Comparison of ENCODE assay signal across 34 cellular contexts in genomic region chr16:4753227-4753626, GRCh38. TPM values are rescaled to one million over a fixed set of nuclear protein-coding genes. Genes with fewer than 3 reads are reported as not detected.
"Had no signal": no experiment of that assay in that cellular context is flagged by ENCODE, and none has a peak within 500 bp of the region (broad histone marks: within the 10 kb centered on the region; RNA-seq: fewer than 3 reads in every experiment).

No MANE protein-coding gene starts in this region.

- H3K4me2 ChIP-seq: smooth muscle cell had no signal

- H3K27me3 ChIP-seq: neutrophil, pancreas, right atrium auricular region, spleen, stomach, tibial nerve, upper lobe of right lung, uterus had no signal

- H3K9me3 ChIP-seq: neutrophil, pancreas, prostate gland, stomach, tibial nerve, upper lobe of right lung, uterus had no signal

- FAIRE-seq: pancreas had no signal

- ATAC-seq: naive thymus-derived CD8-positive, alpha-beta T cell; natural killer cell treated with Interleukin-12 subunit alpha and Interleukin-12 subunit beta and Interleukin-15 and Interleukin-18, amount 100 ng/mL, for 72 hours; pancreas; sciatic nerve; stimulated activated effector memory CD8-positive, alpha-beta T cell treated with anti-CD3 and anti-CD28 coated beads, Interleukin-12 subunit alpha, Interleukin-12 subunit beta, amount 100 ng/mL, for 72 hours; stimulated activated naive B cell treated with anti-CD40 and anti-IgM and Interleukin-4, amounts not matched to agents 10 μg/mL and 1 μg/mL and 100 μg/mL, for 72 hours; upper lobe of right lung had no signal

- H3K27ac ChIP-seq: neutrophil, pancreas, prostate gland, right atrium auricular region, skin epidermis, spleen, stomach, tibial nerve, upper lobe of right lung, uterus had no signal

- H3K4me1 ChIP-seq: pancreas, prostate gland, right atrium auricular region, stomach, tibial nerve, upper lobe of right lung, uterus had no signal

- H3K36me3 ChIP-seq: uterus had no signal

- H3K4me3 ChIP-seq: pancreas, prostate gland, right atrium auricular region, skin epidermis, smooth muscle cell, spleen, stomach, tibial nerve, upper lobe of right lung, uterus had no signal

- DNase-seq: naive B cell; naive thymus-derived CD8-positive, alpha-beta T cell; nephron progenitor cell; nucleus accumbens; pancreas; retina; spleen; stimulated activated CD4-positive, alpha-beta T cell treated with anti-CD3 and anti-CD28 coated beads, Interleukin-12 subunit alpha, Interleukin-12 subunit beta, amount 100 ng/mL, for 4 hours; stimulated activated CD4-positive, alpha-beta T cell treated with anti-CD3 and anti-CD28 coated beads, Interleukin-1b, Interleukin-23, amount 100 ng/mL, for 48 hours; stimulated activated CD4-positive, alpha-beta T cell treated with anti-CD3 and anti-CD28 coated beads, Interleukin-4, amount 100 ng/mL, for 24 hours; stimulated activated naive B cell treated with anti-CD40 and anti-IgM and Interleukin-4, amounts not matched to agents 10 μg/mL and 1 μg/mL and 100 μg/mL, for 72 hours; stimulated activated naive CD4-positive, alpha-beta T cell treated with Interleukin-2 at 50 U/mL for 16 hours; stomach; trophoblast cell; upper lobe of right lung; uterus had no signal

RNA-seq across cellular contexts. Expression of gene DNAAF8, which starts 18.9 kb away (rescaled TPM):
- total RNA-seq: smooth muscle cell had no signal

RNA-seq across cellular contexts. Expression of gene SEPTIN12, which starts 34.9 kb away (rescaled TPM):
- total RNA-seq: myocyte; naive thymus-derived CD8-positive, alpha-beta T cell; natural killer cell treated with Interleukin-12 subunit alpha and Interleukin-12 subunit beta and Interleukin-15 and Interleukin-18, amount 100 ng/mL, for 72 hours; omental fat pad; osteocyte; pancreas; posterior vena cava; pulmonary artery endothelial cell; right atrium auricular region; sciatic nerve; smooth muscle cell; spleen; stomach; subcutaneous adipose tissue; temporal lobe; tibial nerve; upper lobe of right lung; urinary bladder; uterus had no signal
- polyA plus RNA-seq: naive thymus-derived CD8-positive, alpha-beta T cell; smooth muscle cell; stomach; urinary bladder had no signal

RNA-seq across cellular contexts. Expression of gene SMIM22, which starts 41.9 kb away (rescaled TPM):
- total RNA-seq: myocyte; naive thymus-derived CD8-positive, alpha-beta T cell; natural killer cell treated with Interleukin-12 subunit alpha and Interleukin-12 subunit beta and Interleukin-15 and Interleukin-18, amount 100 ng/mL, for 72 hours; neural crest cell; omental fat pad; osteocyte; posterior vena cava; pulmonary artery endothelial cell; right atrium auricular region; sciatic nerve; smooth muscle cell; spleen; subcutaneous adipose tissue; temporal lobe; tibial nerve had no signal
- polyA plus RNA-seq: naive thymus-derived CD8-positive, alpha-beta T cell; spleen had no signal
